In the genomic region with DNA sequence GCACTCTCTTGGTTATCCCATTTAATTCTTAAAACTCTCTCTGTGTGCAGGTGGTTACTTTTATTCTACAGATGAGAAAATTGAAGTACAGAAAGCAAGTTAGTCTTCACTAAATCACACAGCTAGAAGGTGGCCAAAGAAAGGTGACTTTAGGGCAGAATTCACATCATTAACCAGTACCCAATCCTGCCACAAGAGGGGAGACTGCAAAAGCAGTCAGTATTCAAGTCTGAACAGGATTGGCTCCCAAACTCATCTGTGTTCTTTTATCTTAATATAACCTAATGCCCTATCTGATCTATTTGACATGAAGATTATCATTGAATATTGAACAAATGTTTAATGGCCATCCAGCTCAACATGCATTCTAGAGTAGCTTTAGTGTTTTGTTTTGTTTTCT, we compare ENCODE assay signal across 9 cellular contexts.
DNase-seq lines count a peak whose midpoint lies in the region; ATAC-seq and TF ChIP-seq lines count a peak whose summit lies in the region.
"Had no signal": no experiment of that assay in that cellular context is flagged by ENCODE, and none has a peak within 500 bp of the region (broad histone marks: within the 10 kb centered on the region; RNA-seq: fewer than 3 reads in every experiment).

No MANE protein-coding gene starts in this region.

- H3K27ac Mint-ChIP-seq in stimulated activated naive CD8-positive, alpha-beta T cell treated with anti-CD3 and anti-CD28 coated beads, Interleukin-15, amount 100 ng/mL, for 72 hours, result no peak overlapping the region

- H3K79me2 ChIP-seq in DND-41 (ENCODE audit: insufficient read depth, low read length), result no peaks in the 10 kb centered on the region

- H3K4me3 Mint-ChIP-seq in stimulated activated naive CD8-positive, alpha-beta T cell treated with anti-CD3 and anti-CD28 coated beads, Interleukin-15, amount 100 ng/mL, for 72 hours, result no peak overlapping the region

- no peak overlapping the region for H3K9ac ChIP-seq in DND-41 (ENCODE audit: low read depth, low read length)

- H3K27ac ChIP-seq in DND-41 (ENCODE audit: low read length), result no peak overlapping the region
- H3K27ac ChIP-seq: uterus had no signal

- peak; percentile 54 for TF ChIP-seq RAD21 in Ishikawa (IDR thresholded peaks at IDR 0.05; ENCODE audit: low read depth)

- H4K20me1 ChIP-seq in DND-41 (ENCODE audit: insufficient read depth, low read length), result no peaks in the 10 kb centered on the region

- no peak overlapping the region for H3K4me2 ChIP-seq in DND-41 (ENCODE audit: insufficient read depth, low read length)

- no peak for TF ChIP-seq EP300 in Ishikawa (IDR thresholded peaks at IDR 0.05; ENCODE audit: borderline replicate concordance)

- no peaks in the 10 kb centered on the region for H3K4me1 ChIP-seq in DND-41 (ENCODE audit: insufficient read depth, low read length)
- H3K4me1 ChIP-seq: uterus had no signal

- ATAC-seq in DND-41 (ENCODE audit: insufficient read depth, low read depth) (peak; percentile 64; the same call in 2 of the 3 replicates), GM21723 (IDR thresholded peaks at IDR 0.05; ENCODE audit: unreplicated experiment) (peak; percentile 77), HG02938 (IDR thresholded peaks at IDR 0.05; ENCODE audit: unreplicated experiment) (no peak)
- ATAC-seq in stimulated activated naive CD8-positive, alpha-beta T cell treated with anti-CD3 and anti-CD28 coated beads, Interleukin-15, amount 100 ng/mL, for 72 hours, result no peak

- peaks cover under 1 to 4% of the 10 kb centered on the region in 2 donors for H3K9me3 Mint-ChIP-seq in stimulated activated naive CD8-positive, alpha-beta T cell treated with anti-CD3 and anti-CD28 coated beads, Interleukin-15, amount 100 ng/mL, for 72 hours

- DNase-seq in DND-41 (no peak), fibroblast of villous mesenchyme (ENCODE audit: low read depth) (peak; percentile 32), NOMO-1 treated with dmso at 0.1 percent for 144 hours (lab: John Stamatoyannopoulos, UW; ENCODE audit: unreplicated experiment) (no peak)
- no peak for DNase-seq in stimulated activated CD4-positive, alpha-beta T cell treated with anti-CD3 and anti-CD28 coated beads, Interleukin-12 subunit alpha, Interleukin-12 subunit beta, amount 100 ng/mL, for 4 hours
- no peak for DNase-seq in stimulated activated naive CD8-positive, alpha-beta T cell treated with anti-CD3 and anti-CD28 coated beads, Interleukin-15, amount 100 ng/mL, for 72 hours
- DNase-seq: uterus had no signal

- TF ChIP-seq CTCF in DND-41 (IDR thresholded peaks at IDR 0.05; ENCODE audit: borderline replicate concordance, extremely low read depth, low read length, poor library complexity, severe bottlenecking) (peak; percentile 51), fibroblast of villous mesenchyme (IDR thresholded peaks at IDR 0.05; ENCODE audit: insufficient read depth, low read depth, low read length) (peak; percentile 72)

- H2AFZ ChIP-seq in DND-41 (ENCODE audit: low read depth, low read length), result no peak overlapping the region

- no peaks in the 10 kb centered on the region for H3K9me3 ChIP-seq in DND-41 (ENCODE audit: insufficient read depth, low read length, severe bottlenecking)
- H3K9me3 ChIP-seq: uterus had no signal

- no peak overlapping the region for H3K4me3 ChIP-seq in DND-41 (ENCODE audit: low read depth in 1 of 2, low read length in 2 of 2)
- H3K4me3 ChIP-seq in fibroblast of villous mesenchyme (ENCODE audit: low read depth, low read length), result no peak overlapping the region
- H3K4me3 ChIP-seq: uterus had no signal

- H3K36me3 ChIP-seq in DND-41 (ENCODE audit: insufficient read depth, low read length), result no peaks in the 10 kb centered on the region
- H3K36me3 ChIP-seq: uterus had no signal

- H3K4me1 Mint-ChIP-seq in stimulated activated naive CD8-positive, alpha-beta T cell treated with anti-CD3 and anti-CD28 coated beads, Interleukin-15, amount 100 ng/mL, for 72 hours, result no peaks in the 10 kb centered on the region

- no peaks in the 10 kb centered on the region for H3K27me3 Mint-ChIP-seq in stimulated activated naive CD8-positive, alpha-beta T cell treated with anti-CD3 and anti-CD28 coated beads, Interleukin-15, amount 100 ng/mL, for 72 hours

- H3K27me3 ChIP-seq in DND-41 (ENCODE audit: insufficient read depth, low read length, poor library complexity), result no peaks in the 10 kb centered on the region
- H3K27me3 ChIP-seq: uterus had no signal

TF ChIP-seq in Ishikawa, 13 proteins besides CTCF, POLR2A, EP300 and RAD21:
- TF ChIP-seq TAF1 (IDR thresholded peaks at IDR 0.05; ENCODE audit: low read depth), result no peak
- TF ChIP-seq EGR1 (IDR thresholded peaks at IDR 0.05), result no peak
- TF ChIP-seq, protein P1, sequence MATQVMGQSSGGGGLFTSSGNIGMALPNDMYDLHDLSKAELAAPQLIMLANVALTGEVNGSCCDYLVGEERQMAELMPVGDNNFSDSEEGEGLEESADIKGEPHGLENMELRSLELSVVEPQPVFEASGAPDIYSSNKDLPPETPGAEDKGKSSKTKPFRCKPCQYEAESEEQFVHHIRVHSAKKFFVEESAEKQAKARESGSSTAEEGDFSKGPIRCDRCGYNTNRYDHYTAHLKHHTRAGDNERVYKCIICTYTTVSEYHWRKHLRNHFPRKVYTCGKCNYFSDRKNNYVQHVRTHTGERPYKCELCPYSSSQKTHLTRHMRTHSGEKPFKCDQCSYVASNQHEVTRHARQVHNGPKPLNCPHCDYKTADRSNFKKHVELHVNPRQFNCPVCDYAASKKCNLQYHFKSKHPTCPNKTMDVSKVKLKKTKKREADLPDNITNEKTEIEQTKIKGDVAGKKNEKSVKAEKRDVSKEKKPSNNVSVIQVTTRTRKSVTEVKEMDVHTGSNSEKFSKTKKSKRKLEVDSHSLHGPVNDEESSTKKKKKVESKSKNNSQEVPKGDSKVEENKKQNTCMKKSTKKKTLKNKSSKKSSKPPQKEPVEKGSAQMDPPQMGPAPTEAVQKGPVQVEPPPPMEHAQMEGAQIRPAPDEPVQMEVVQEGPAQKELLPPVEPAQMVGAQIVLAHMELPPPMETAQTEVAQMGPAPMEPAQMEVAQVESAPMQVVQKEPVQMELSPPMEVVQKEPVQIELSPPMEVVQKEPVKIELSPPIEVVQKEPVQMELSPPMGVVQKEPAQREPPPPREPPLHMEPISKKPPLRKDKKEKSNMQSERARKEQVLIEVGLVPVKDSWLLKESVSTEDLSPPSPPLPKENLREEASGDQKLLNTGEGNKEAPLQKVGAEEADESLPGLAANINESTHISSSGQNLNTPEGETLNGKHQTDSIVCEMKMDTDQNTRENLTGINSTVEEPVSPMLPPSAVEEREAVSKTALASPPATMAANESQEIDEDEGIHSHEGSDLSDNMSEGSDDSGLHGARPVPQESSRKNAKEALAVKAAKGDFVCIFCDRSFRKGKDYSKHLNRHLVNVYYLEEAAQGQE (IDR thresholded peaks at IDR 0.05; ENCODE audit: low read depth), result no peak
- no peak for TF ChIP-seq ZBTB7A (IDR thresholded peaks at IDR 0.05; ENCODE audit: low read depth)
- TF ChIP-seq TEAD4 (IDR thresholded peaks at IDR 0.05), result no peak
- TF ChIP-seq FOXM1 (IDR thresholded peaks at IDR 0.05; ENCODE audit: borderline replicate concordance, low read depth), result no peak
- no peak for TF ChIP-seq CEBPB (IDR thresholded peaks at IDR 0.05)
- TF ChIP-seq YY1 (IDR thresholded peaks at IDR 0.05; ENCODE audit: low read depth), result no peak
- no peak for TF ChIP-seq TCF12 (IDR thresholded peaks at IDR 0.05; ENCODE audit: low read depth)
- no peak for TF ChIP-seq NFIC (IDR thresholded peaks at IDR 0.05)
- TF ChIP-seq, protein P2, sequence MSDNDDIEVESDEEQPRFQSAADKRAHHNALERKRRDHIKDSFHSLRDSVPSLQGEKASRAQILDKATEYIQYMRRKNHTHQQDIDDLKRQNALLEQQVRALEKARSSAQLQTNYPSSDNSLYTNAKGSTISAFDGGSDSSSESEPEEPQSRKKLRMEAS (IDR thresholded peaks at IDR 0.05), result no peak
- TF ChIP-seq, protein P3, sequence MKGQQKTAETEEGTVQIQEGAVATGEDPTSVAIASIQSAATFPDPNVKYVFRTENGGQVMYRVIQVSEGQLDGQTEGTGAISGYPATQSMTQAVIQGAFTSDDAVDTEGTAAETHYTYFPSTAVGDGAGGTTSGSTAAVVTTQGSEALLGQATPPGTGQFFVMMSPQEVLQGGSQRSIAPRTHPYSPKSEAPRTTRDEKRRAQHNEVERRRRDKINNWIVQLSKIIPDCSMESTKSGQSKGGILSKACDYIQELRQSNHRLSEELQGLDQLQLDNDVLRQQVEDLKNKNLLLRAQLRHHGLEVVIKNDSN (IDR thresholded peaks at IDR 0.05), result no peak
- no peak for TF ChIP-seq CREB1 (IDR thresholded peaks at IDR 0.05; ENCODE audit: low read depth)
TF ChIP-seq in Ishikawa: peak in this region for 0.

Comparison
In these comparisons a context has a peak if more than half of its experiments do, and no peak if none do; other contexts are left out.
1. ATAC-seq: peak in DND-41 (single experiment) and GM21723 (single experiment); none in HG02938 (single experiment) and stimulated activated naive CD8-positive, alpha-beta T cell treated with anti-CD3 and anti-CD28 coated beads, Interleukin-15, amount 100 ng/mL, for 72 hours (single experiment).